8 cellular contexts compared by ENCODE assay signal in the genomic region with DNA sequence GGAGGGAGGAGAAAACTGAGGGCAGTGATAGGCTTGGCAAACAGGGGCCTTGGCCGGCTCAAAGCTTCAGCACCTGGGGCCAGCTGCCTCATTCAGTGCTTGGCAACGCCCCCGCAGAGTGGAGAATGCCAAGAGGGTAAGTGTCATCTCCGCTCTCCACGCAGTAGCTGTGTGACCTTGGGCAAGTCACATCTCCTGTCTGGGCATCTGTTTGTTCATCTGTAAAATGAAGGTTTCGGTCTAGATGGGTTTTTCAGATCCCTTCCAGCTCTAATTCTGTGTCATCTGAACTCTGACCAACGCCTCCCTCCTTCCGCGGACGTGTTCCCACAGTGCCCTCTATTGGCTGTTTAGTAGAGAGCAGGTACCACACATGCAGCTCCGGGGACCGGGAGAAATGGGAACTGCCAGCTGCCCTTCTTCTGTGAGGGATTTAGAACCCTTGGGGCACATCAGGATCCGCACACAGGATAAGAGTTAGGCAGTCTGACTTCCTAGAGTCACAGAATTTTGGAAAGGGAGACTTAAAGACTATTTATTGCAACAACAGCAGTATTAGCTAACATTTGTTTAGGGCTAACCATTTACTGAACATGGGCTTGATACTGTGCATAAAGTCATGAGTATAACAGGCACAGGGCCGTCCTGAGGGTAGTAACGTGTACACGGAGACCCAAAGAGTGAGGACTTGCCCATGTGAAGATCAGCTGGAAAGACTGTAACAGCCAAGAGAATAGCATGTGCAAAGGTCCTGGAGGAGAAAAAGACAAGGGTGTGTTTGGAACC. TPM values are rescaled to one million over a fixed set of nuclear protein-coding genes. Genes with fewer than 3 reads are reported as not detected.
DNase-seq lines count a peak whose midpoint lies in the region; ATAC-seq and TF ChIP-seq lines count a peak whose summit lies in the region.

No MANE protein-coding gene starts in this region.

- ATAC-seq in GM21515 (IDR thresholded peaks at IDR 0.05; ENCODE audit: unreplicated experiment) = no peak

- H3K9me3 ChIP-seq in NT2/D1 (ENCODE audit: insufficient read depth, low read length) (no peaks in the 10 kb centered on the region), adipocyte (ENCODE audit: control insufficient read depth, low read length) (no peaks in the 10 kb centered on the region)

- TF ChIP-seq CTCF in GM12872 (IDR thresholded peaks at IDR 0.05; ENCODE audit: insufficient read depth, low read depth, low read length) = peak; percentile 85

- H3K9ac ChIP-seq in NT2/D1 (ENCODE audit: insufficient read length, low read depth) (no peak overlapping the region), adipocyte (ENCODE audit: low read length) (no peak overlapping the region)

- DNase-seq in AG08395 (ENCODE audit: low spot score) (peak; percentile 67), HT1080 (ENCODE audit: low read depth) (peak; percentile 39), NT2/D1 (ENCODE audit: low read depth, low spot score) (peak; percentile 71), adipocyte (ENCODE audit: low read depth) (peak; percentile 24), hippocampal formation (lab: John Stamatoyannopoulos, UW) (peak; percentile 22 to 37)
- peak; percentile 13 to 25 (median 21) for DNase-seq in stimulated activated CD4-positive, alpha-beta T cell treated with anti-CD3 and anti-CD28 coated beads, Interleukin-12 subunit alpha, Interleukin-12 subunit beta, amount 100 ng/mL, for 48 hours (ENCODE audit: low read depth in 2 of 3, low spot score in 1 of 3)

- no peak overlapping the region for H3K4me3 ChIP-seq in NT2/D1 (ENCODE audit: insufficient read length, low read depth)
- no peak overlapping the region for H3K4me3 ChIP-seq in adipocyte (ENCODE audit: low read length)

- no peaks in the 10 kb centered on the region for H3K27me3 ChIP-seq in NT2/D1 (ENCODE audit: insufficient read depth, insufficient read length)
- H3K27me3 ChIP-seq in adipocyte (replicated peaks; ENCODE audit: control insufficient read depth, insufficient read depth, low read length) = peaks cover 31% of the 10 kb centered on the region

- H3K36me3 ChIP-seq in NT2/D1 (ENCODE audit: insufficient read depth, insufficient read length, low read length) = no peaks in the 10 kb centered on the region
- H3K36me3 ChIP-seq in adipocyte (ENCODE audit: control insufficient read depth, insufficient read depth, low read length, severe bottlenecking) = no peaks in the 10 kb centered on the region

- H3K4me1 ChIP-seq in NT2/D1 (ENCODE audit: insufficient read depth, insufficient read length) (no peaks in the 10 kb centered on the region), adipocyte (ENCODE audit: control insufficient read depth, insufficient read depth, low read length) (no peaks in the 10 kb centered on the region)

RNA-seq across cellular contexts. Expression of gene GP2, which starts 26.8 kb away (rescaled TPM):
- total RNA-seq in HT1080 (2014; rRNA removed; shearing (Covaris generic)) = not detected in 2 replicates
- not detected in 2 replicates for polyA plus RNA-seq in HT1080 (2015; cell fraction: cytosol; rRNA removed)
- polyA plus RNA-seq in HT1080 (2015; cell fraction: nucleus; rRNA removed) = not detected in 2 replicates

RNA-seq across cellular contexts. Expression of gene UMOD, which starts 52.0 kb away (rescaled TPM):
- not detected in 2 replicates for total RNA-seq in HT1080 (2014; rRNA removed; shearing (Covaris generic))
- polyA plus RNA-seq in HT1080 (2015; cell fraction: cytosol; rRNA removed) = not detected in 2 replicates
- polyA plus RNA-seq in HT1080 (2015; cell fraction: nucleus; rRNA removed) = not detected in 2 replicates

Comparison
In these comparisons a context has a peak if more than half of its experiments do, and no peak if none do; other contexts are left out.
1. DNase-seq: peak in every context shown above with its lines; median percentile 71 in NT2/D1; 67 in AG08395; 39 in HT1080; 30 in hippocampal formation; 24 in adipocyte; 21 in stimulated activated CD4-positive, alpha-beta T cell treated with anti-CD3 and anti-CD28 coated beads, Interleukin-12 subunit alpha, Interleukin-12 subunit beta, amount 100 ng/mL, for 48 hours.